ENCODE assay signal across 1 cellular context in the genomic region with DNA sequence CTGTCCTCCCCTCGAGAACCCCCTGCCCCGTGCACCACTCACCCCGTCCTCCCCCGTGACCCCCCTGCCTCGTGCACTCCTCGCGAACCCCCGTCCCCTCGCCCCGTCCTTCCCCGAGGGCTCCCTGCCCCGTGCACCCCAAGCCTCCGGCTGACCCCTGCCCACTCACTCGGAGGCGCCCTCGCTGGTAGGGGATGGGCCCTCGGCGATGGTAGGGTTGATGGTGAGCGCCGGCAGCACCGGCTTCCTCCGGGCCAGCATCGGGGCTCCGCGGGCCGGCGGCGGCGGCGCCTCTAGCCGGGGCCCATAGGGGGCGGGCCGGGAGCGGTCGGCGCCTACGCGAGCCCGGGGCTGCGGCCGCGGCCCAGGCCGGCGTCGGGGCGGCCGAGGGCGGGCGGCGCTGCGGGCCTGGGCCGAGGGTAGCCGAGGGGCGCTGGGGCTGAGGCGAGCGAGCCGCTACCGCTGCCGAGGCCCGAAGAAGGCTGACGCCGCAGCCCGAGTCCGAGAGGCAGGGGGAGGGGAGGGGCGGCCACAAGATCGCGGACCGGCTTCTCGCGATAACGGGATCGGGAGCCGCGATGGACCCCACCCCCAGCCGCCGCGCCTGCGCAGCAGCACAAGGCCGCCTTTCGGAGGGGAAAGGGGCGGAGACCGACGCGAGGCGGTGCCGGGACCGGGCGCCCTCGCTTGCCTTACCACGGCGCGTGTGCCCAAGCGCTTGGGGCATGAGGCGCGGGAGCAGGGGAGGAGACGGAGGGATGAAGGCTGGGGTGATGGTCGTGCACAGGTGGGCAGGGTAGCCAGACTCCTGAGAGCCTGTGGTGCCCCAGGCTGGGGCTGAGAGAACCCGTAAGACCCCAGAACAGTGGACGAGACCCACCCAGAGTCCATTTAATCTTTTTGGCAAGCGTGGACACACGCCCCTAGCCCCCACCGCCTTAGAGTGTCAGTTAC.
TF ChIP-seq lines count a peak whose summit lies in the region.

TSS of gene MAP2K2 (minus strand) at position 508 of the 954 bp plus-strand sequence. CDS start at position 261, 247 bp downstream.

TF ChIP-seq in H1, 55 proteins besides CTCF, POLR2A, EP300 and RAD21 (continued from another document):
- TF ChIP-seq, protein P1, sequence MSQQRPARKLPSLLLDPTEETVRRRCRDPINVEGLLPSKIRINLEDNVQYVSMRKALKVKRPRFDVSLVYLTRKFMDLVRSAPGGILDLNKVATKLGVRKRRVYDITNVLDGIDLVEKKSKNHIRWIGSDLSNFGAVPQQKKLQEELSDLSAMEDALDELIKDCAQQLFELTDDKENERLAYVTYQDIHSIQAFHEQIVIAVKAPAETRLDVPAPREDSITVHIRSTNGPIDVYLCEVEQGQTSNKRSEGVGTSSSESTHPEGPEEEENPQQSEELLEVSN (IDR thresholded peaks at IDR 0.05): peak; percentile 88
- TF ChIP-seq CHD2 (IDR thresholded peaks at IDR 0.05; ENCODE audit: low read length): peak; percentile 100
